27 cellular contexts compared by ENCODE assay signal in genomic region chr1:172754609-172755008, GRCh38.
"Had no signal": no experiment of that assay in that cellular context is flagged by ENCODE, and none has a peak within 500 bp of the region (broad histone marks: within the 10 kb centered on the region; RNA-seq: fewer than 3 reads in every experiment).

No MANE protein-coding gene starts in this region.

- DNase-seq: activated CD4-positive, alpha-beta T cell treated with anti-CD3 and anti-CD28 coated beads, Interleukin-2, amount 50 U/mL, for 1 hour; activated CD4-positive, CD25-positive, alpha-beta regulatory T cell treated with anti-CD3 and anti-CD28 coated beads, Interleukin-2, amount 50 U/mL, for 72 hours; activated CD8-positive, alpha-beta memory T cell treated with anti-CD3 and anti-CD28 coated beads for 24 hours; activated CD8-positive, alpha-beta memory T cell treated with anti-CD3 and anti-CD28 coated beads, Interleukin-2, amount 50 U/mL, for 4 hours; activated naive CD4-positive, alpha-beta T cell treated with Interleukin-2 at 50 U/mL for 16 hours; activated T-cell treated with anti-CD3 and anti-CD28 coated beads, Interleukin-2, amount 50 U/mL, for 24 hours; colonic mucosa; dorsolateral prefrontal cortex; effector memory CD8-positive, alpha-beta T cell; gastrocnemius medialis; hypothalamus; left ventricle myocardium superior; mammary epithelial cell; nephron progenitor cell; pancreas; psoas muscle; stimulated activated CD4-positive, alpha-beta T cell treated with anti-CD3 and anti-CD28 coated beads, Interleukin-12 subunit alpha, Interleukin-12 subunit beta, amount 100 ng/mL, for 4 hours; stimulated activated CD4-positive, alpha-beta T cell treated with anti-CD3 and anti-CD28 coated beads, Interleukin-4, amount 100 ng/mL, for 4 hours; tibial artery had no signal

- H3K27me3 Mint-ChIP-seq: stimulated activated naive CD8-positive, alpha-beta T cell treated with anti-CD3 and anti-CD28 coated beads, Interleukin-15, amount 100 ng/mL, for 72 hours had no signal

- H3K27me3 ChIP-seq: breast epithelium, colonic mucosa, esophagus muscularis mucosa, gastrocnemius medialis, pancreas, right atrium auricular region, tibial artery had no signal

- H3K27ac ChIP-seq: breast epithelium, colonic mucosa, dorsolateral prefrontal cortex, esophagus muscularis mucosa, gastrocnemius medialis, pancreas, psoas muscle, right atrium auricular region, tibial artery, VCaP had no signal

- H3K4me1 Mint-ChIP-seq: nephron progenitor cell had no signal

- H3K4me3 Mint-ChIP-seq: activated naive CD8-positive, alpha-beta T cell treated with anti-CD3 and anti-CD28 coated beads for 36 hours; activated T-cell treated with anti-CD3 and anti-CD28 coated beads, Interleukin-2, amount 50 U/mL, for 24 hours; central memory CD8-positive, alpha-beta T cell; effector memory CD8-positive, alpha-beta T cell; nephron progenitor cell had no signal

- FAIRE-seq: pancreas had no signal

- H3K4me1 ChIP-seq: breast epithelium, colonic mucosa, esophagus muscularis mucosa, gastrocnemius medialis, pancreas, psoas muscle, right atrium auricular region, tibial artery had no signal

- H3K27ac Mint-ChIP-seq: activated T-cell treated with anti-CD3 and anti-CD28 coated beads, Interleukin-2, amount 50 U/mL, for 24 hours; activated T-helper 2 cell treated with anti-CD3 and anti-CD28 coated beads, Interferon-gamma antibody, Interleukin-2, Interleukin-4, amounts not matched to agents 10 μg/mL and 5 μg/mL and 100 μg/mL, durations not matched to agents 14 hours and 24 hours and 36 hours; effector memory CD8-positive, alpha-beta T cell; nephron progenitor cell; stimulated activated naive CD8-positive, alpha-beta T cell treated with anti-CD3 and anti-CD28 coated beads, Interleukin-15, amount 100 ng/mL, for 72 hours had no signal

- ATAC-seq: effector memory CD8-positive, alpha-beta T cell; gastrocnemius medialis; left ventricle myocardium superior; pancreas; psoas muscle had no signal

- H3K9me3 Mint-ChIP-seq: activated T-cell treated with anti-CD3 and anti-CD28 coated beads, Interleukin-2, amount 50 U/mL, for 24 hours; activated T-helper 2 cell treated with anti-CD3 and anti-CD28 coated beads, Interferon-gamma antibody, Interleukin-2, Interleukin-4, amounts not matched to agents 10 μg/mL and 5 μg/mL and 100 μg/mL, durations not matched to agents 14 hours and 24 hours and 36 hours; central memory CD8-positive, alpha-beta T cell; effector memory CD8-positive, alpha-beta T cell; nephron progenitor cell; stimulated activated naive CD8-positive, alpha-beta T cell treated with anti-CD3 and anti-CD28 coated beads, Interleukin-15, amount 100 ng/mL, for 72 hours had no signal

- H3K4me3 ChIP-seq: breast epithelium, colonic mucosa, dorsolateral prefrontal cortex, esophagus muscularis mucosa, gastrocnemius medialis, pancreas, psoas muscle, right atrium auricular region, tibial artery had no signal
